In genomic region chr5:135834639-135835529, GRCh38 we compare ENCODE assay signal across 1 cellular context.
TF ChIP-seq lines count a peak whose summit lies in the region.

Gene SLC25A48 (plus strand): TSS chr5:135834663. CDS start chr5:135834848, 185 bp downstream.

TF ChIP-seq in HEK293, 187 proteins besides CTCF, POLR2A, EP300 and RAD21 (continued from another document and continues in another):
- peak; percentile 66 for TF ChIP-seq PRDM10 (tag by site-specific recombination; IDR thresholded peaks at IDR 0.05)
- TF ChIP-seq, protein P1, sequence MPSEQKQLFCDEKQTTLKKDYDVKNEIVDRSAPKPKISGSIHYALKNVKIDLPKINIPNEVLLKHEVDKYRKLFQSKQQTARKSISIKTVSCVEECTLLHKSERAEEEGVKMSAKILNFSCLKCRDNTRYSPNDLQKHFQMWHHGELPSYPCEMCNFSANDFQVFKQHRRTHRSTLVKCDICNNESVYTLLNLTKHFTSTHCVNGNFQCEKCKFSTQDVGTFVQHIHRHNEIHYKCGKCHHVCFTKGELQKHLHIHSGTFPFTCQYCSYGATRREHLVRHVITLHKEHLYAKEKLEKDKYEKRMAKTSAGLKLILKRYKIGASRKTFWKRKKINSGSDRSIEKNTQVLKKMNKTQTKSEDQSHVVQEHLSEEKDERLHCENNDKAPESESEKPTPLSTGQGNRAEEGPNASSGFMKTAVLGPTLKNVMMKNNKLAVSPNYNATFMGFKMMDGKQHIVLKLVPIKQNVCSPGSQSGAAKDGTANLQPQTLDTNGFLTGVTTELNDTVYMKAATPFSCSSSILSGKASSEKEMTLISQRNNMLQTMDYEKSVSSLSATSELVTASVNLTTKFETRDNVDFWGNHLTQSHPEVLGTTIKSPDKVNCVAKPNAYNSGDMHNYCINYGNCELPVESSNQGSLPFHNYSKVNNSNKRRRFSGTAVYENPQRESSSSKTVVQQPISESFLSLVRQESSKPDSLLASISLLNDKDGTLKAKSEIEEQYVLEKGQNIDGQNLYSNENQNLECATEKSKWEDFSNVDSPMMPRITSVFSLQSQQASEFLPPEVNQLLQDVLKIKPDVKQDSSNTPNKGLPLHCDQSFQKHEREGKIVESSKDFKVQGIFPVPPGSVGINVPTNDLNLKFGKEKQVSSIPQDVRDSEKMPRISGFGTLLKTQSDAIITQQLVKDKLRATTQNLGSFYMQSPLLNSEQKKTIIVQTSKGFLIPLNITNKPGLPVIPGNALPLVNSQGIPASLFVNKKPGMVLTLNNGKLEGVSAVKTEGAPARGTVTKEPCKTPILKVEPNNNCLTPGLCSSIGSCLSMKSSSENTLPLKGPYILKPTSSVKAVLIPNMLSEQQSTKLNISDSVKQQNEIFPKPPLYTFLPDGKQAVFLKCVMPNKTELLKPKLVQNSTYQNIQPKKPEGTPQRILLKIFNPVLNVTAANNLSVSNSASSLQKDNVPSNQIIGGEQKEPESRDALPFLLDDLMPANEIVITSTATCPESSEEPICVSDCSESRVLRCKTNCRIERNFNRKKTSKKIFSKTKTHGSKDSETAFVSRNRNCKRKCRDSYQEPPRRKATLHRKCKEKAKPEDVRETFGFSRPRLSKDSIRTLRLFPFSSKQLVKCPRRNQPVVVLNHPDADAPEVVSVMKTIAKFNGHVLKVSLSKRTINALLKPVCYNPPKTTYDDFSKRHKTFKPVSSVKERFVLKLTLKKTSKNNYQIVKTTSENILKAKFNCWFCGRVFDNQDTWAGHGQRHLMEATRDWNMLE (tag by site-specific recombination; conservative IDR thresholded peaks at IDR 0.05; ENCODE audit: low read depth), result no peak
- TF ChIP-seq ZBTB10 (tag by site-specific recombination; IDR thresholded peaks at IDR 0.05), result peak; percentile 55
- TF ChIP-seq EGR2 (tag by site-specific recombination; IDR thresholded peaks at IDR 0.05; ENCODE audit: low read depth), result no peak
- TF ChIP-seq ZNF2 (tag by site-specific recombination; IDR thresholded peaks at IDR 0.05), result no peak; the same call in 1 of the 2 replicates
- no peak for TF ChIP-seq ZNF19 (tag by site-specific recombination; IDR thresholded peaks at IDR 0.05; ENCODE audit: low read depth)
- 0 out of 2 replicates have a peak, but pooled peaks have one; percentile 14 for TF ChIP-seq ZNF423 (tag by site-specific recombination; IDR thresholded peaks at IDR 0.05)
- TF ChIP-seq SP7 (tag by site-specific recombination; IDR thresholded peaks at IDR 0.05), result peak; percentile 72
- TF ChIP-seq ZNF416 (tag by site-specific recombination; IDR thresholded peaks at IDR 0.05), result no peak
- no peak; the same call in 1 of the 2 replicates for TF ChIP-seq ZFP69B (tag by site-specific recombination; IDR thresholded peaks at IDR 0.05)
- no peak for TF ChIP-seq ZNF16 (tag by site-specific recombination; IDR thresholded peaks at IDR 0.05; ENCODE audit: low read depth)
- TF ChIP-seq ZNF777 (tag by site-specific recombination; IDR thresholded peaks at IDR 0.05; ENCODE audit: borderline replicate concordance), result no peak
- TF ChIP-seq ZNF121 (tag by site-specific recombination; IDR thresholded peaks at IDR 0.05), result no peak
- TF ChIP-seq TRIM28 (IDR thresholded peaks at IDR 0.05; ENCODE audit: borderline replicate concordance, low read length), result no peak
- TF ChIP-seq, protein P2, sequence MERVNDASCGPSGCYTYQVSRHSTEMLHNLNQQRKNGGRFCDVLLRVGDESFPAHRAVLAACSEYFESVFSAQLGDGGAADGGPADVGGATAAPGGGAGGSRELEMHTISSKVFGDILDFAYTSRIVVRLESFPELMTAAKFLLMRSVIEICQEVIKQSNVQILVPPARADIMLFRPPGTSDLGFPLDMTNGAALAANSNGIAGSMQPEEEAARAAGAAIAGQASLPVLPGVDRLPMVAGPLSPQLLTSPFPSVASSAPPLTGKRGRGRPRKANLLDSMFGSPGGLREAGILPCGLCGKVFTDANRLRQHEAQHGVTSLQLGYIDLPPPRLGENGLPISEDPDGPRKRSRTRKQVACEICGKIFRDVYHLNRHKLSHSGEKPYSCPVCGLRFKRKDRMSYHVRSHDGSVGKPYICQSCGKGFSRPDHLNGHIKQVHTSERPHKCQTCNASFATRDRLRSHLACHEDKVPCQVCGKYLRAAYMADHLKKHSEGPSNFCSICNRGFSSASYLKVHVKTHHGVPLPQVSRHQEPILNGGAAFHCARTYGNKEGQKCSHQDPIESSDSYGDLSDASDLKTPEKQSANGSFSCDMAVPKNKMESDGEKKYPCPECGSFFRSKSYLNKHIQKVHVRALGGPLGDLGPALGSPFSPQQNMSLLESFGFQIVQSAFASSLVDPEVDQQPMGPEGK (tag by site-specific recombination; IDR thresholded peaks at IDR 0.05), result peak; percentile 64
- no peak for TF ChIP-seq ZFHX2 (tag by site-specific recombination; conservative IDR thresholded peaks at IDR 0.05)
- TF ChIP-seq SP3 (tag by site-specific recombination; IDR thresholded peaks at IDR 0.05), result no peak
- TF ChIP-seq ZNF561 (tag by site-specific recombination; IDR thresholded peaks at IDR 0.05; ENCODE audit: borderline replicate concordance), result peak; percentile 41; the same call in 1 of the 2 replicates
- TF ChIP-seq HOXD13 (CRISPR knock-in tag; IDR thresholded peaks at IDR 0.05; ENCODE audit: borderline replicate concordance), result no peak
- no peak for TF ChIP-seq ZNF510 (tag by site-specific recombination; IDR thresholded peaks at IDR 0.05; ENCODE audit: insufficient replicate concordance)
- TF ChIP-seq ZNF248 (tag by site-specific recombination; IDR thresholded peaks at IDR 0.05), result no peak
- no peak for TF ChIP-seq ZNF112 (tag by site-specific recombination; IDR thresholded peaks at IDR 0.05)
- no peak for TF ChIP-seq ZNF157 (tag by site-specific recombination; IDR thresholded peaks at IDR 0.05)
- peak; percentile 79 for TF ChIP-seq ZIC2 (tag by site-specific recombination; IDR thresholded peaks at IDR 0.05)
- no peak for TF ChIP-seq YY1 (tag by site-specific recombination; IDR thresholded peaks at IDR 0.05)
- no peak for TF ChIP-seq OVOL3 (tag by site-specific recombination; IDR thresholded peaks at IDR 0.05)
- no peak for TF ChIP-seq ZFP3 (tag by site-specific recombination; IDR thresholded peaks at IDR 0.05; ENCODE audit: low read depth)
- TF ChIP-seq RBAK (tag by site-specific recombination; IDR thresholded peaks at IDR 0.05), result no peak
- TF ChIP-seq ZNF184 (tag by site-specific recombination; IDR thresholded peaks at IDR 0.05), result 0 out of 2 replicates have a peak, but pooled peaks have one; percentile 31
- no peak; the same call in 1 of the 2 replicates for TF ChIP-seq GLIS1 (tag by site-specific recombination; IDR thresholded peaks at IDR 0.05)
- TF ChIP-seq MZF1 (tag by site-specific recombination; IDR thresholded peaks at IDR 0.05; ENCODE audit: borderline replicate concordance), result 0 out of 2 replicates have a peak, but pooled peaks have one; percentile 51
- TF ChIP-seq ZNF585B (tag by site-specific recombination; IDR thresholded peaks at IDR 0.05), result no peak
- TF ChIP-seq ZNF148 (tag by site-specific recombination; IDR thresholded peaks at IDR 0.05; ENCODE audit: borderline replicate concordance), result no peak
- no peak for TF ChIP-seq ZBTB6 (tag by site-specific recombination; IDR thresholded peaks at IDR 0.05)
- no peak for TF ChIP-seq ZNF529 (tag by site-specific recombination; IDR thresholded peaks at IDR 0.05; ENCODE audit: insufficient replicate concordance)
- no peak for TF ChIP-seq YY2 (tag by site-specific recombination; IDR thresholded peaks at IDR 0.05)
- TF ChIP-seq BCL11A (tag by site-specific recombination; IDR thresholded peaks at IDR 0.05; ENCODE audit: low read depth), result no peak
- TF ChIP-seq ZBTB8A (tag by site-specific recombination; IDR thresholded peaks at IDR 0.05), result peak; percentile 73
- no peak for TF ChIP-seq SETDB1 (IDR thresholded peaks at IDR 0.05; ENCODE audit: insufficient read length, low read length)
- no peak for TF ChIP-seq ZNF280C (tag by site-specific recombination; IDR thresholded peaks at IDR 0.05)
- TF ChIP-seq ZNF473 (tag by site-specific recombination; IDR thresholded peaks at IDR 0.05), result no peak
- TF ChIP-seq SP2 (tag by site-specific recombination; IDR thresholded peaks at IDR 0.05), result peak; percentile 13; the same call in 1 of the 2 replicates
